ENCODE assay signal across 10 cellular contexts in the genomic region with DNA sequence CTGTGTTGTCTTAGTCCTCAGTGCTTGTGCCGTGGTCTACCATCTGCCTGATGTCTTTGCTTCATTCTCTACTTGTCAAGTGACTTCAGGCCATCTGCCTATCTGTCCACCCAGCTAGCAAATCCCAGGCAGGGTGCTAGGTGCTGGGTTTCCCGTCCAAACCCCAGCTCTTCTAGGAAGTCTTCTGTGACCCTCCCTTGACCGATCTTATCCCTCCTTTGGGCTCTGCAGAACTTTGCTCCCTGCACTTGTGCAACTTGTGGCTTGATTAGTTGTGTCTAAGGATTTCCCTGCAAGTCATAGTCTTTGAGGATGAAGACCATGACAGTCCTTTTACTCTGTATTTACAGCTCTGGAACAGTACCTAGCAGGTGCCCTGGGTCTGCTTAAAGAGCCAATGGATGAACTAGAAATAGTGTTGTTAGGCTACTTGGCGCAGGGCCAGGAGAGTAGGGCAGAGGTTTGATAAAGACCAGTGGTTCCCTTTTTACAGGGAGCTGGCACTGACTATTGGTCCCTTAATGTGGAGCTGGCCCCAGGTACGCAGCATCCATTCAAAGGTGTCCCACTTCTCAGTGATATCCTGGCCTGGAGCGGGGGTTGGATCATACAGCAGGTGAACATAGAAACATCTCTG.
"Had no signal": no experiment of that assay in that cellular context is flagged by ENCODE, and none has a peak within 500 bp of the region (broad histone marks: within the 10 kb centered on the region; RNA-seq: fewer than 3 reads in every experiment).

No MANE protein-coding gene starts in this region.

- ATAC-seq: activated CD4-positive, alpha-beta T cell treated with anti-CD3 and anti-CD28 coated beads for 36 hours; gastroesophageal sphincter; heart right ventricle; left cardiac atrium had no signal

- DNase-seq: activated CD4-positive, alpha-beta memory T cell treated with anti-CD3 and anti-CD28 coated beads, Interleukin-2, amount 10 ng/mL, durations not matched to agents 7 days and 5 days; activated CD4-positive, alpha-beta T cell treated with anti-CD3 and anti-CD28 coated beads for 36 hours; activated naive CD4-positive, alpha-beta T cell treated with anti-CD3 and anti-CD28 coated beads, Interleukin-2, amount 50 U/mL, for 16 hours; activated T-cell treated with anti-CD3 and anti-CD28 coated beads, Interleukin-2, amount 50 U/mL, for 24 hours; dorsolateral prefrontal cortex; heart right ventricle; left cardiac atrium; nephron progenitor cell; right cardiac atrium had no signal
